In the genomic region with DNA sequence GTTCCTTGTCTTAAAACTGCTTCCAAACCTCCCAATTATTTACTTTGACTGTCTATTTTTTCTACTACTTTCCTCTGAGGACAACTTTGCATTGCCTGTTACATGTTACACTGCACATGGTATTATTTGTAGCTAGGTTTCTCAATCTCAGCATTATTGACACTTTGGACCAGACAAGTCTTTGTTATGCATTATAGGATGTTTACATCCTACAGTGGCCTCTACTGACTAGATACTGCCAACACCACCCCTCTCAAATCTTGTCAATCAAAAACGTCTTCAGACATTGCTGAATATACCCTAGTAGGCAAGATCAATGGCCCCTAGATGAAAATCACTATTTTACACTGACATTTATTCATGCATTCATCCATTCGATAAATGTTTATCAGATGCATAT, we compare ENCODE assay signal across 1 cellular context.
TF ChIP-seq lines count a peak whose summit lies in the region.

No MANE protein-coding gene starts in this region.

TF ChIP-seq in HepG2, 621 proteins besides CTCF, POLR2A, EP300 and RAD21 (continued from another document):
- TF ChIP-seq, protein P1, sequence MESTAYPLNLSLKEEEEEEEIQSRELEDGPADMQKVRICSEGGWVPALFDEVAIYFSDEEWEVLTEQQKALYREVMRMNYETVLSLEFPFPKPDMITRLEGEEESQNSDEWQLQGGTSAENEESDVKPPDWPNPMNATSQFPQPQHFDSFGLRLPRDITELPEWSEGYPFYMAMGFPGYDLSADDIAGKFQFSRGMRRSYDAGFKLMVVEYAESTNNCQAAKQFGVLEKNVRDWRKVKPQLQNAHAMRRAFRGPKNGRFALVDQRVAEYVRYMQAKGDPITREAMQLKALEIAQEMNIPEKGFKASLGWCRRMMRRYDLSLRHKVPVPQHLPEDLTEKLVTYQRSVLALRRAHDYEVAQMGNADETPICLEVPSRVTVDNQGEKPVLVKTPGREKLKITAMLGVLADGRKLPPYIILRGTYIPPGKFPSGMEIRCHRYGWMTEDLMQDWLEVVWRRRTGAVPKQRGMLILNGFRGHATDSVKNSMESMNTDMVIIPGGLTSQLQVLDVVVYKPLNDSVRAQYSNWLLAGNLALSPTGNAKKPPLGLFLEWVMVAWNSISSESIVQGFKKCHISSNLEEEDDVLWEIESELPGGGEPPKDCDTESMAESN (CRISPR knock-in tag; conservative IDR thresholded peaks at IDR 0.05) = no peak
